28 cellular contexts compared by ENCODE assay signal in the genomic region with DNA sequence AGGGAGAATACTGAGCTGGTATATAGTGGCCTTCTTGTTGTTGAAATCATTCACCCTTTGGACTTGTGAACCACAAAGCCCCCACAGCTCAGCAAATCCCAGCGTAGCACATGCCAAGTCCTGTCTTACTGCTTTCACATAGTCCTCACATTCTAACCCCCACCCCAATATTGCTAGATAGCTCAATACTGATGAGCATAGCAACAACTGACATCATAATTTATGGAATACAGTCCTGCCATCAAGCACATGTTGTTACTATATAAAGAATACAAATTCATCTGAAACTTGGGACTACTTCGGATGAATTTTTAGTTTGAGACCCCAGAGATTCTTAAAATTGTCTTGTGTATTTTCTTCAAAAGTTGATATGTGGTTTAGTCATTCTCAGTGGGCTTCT. TPM values are rescaled to one million over a fixed set of nuclear protein-coding genes. Genes with fewer than 3 reads are reported as not detected.
DNase-seq lines count a peak whose midpoint lies in the region; ATAC-seq, FAIRE-seq and TF ChIP-seq lines count a peak whose summit lies in the region.
"Had no signal": no experiment of that assay in that cellular context is flagged by ENCODE, and none has a peak within 500 bp of the region (broad histone marks: within the 10 kb centered on the region; RNA-seq: fewer than 3 reads in every experiment).

No MANE protein-coding gene starts in this region.

- CTCF ChIA-PET in HepG2 (lab: Yijun Ruan, JAX; ENCODE audit: low intra/inter-chr PET ratio, low total read pairs) (no interaction called here), H1 (lab: Charles Lee; ENCODE audit: partially characterized antibody) (interaction anchor here (1.1 kb wide), 1 partner anchor 27 kb away, joined by 4 read pairs; no protein-coding TSS in a partner anchor)

- peaks cover 7% of the 10 kb centered on the region for H3K9me3 Mint-ChIP-seq in glutamatergic neuron (ENCODE audit: unreplicated experiment)
- H3K9me3 Mint-ChIP-seq: CD4-positive, alpha-beta T cell had no signal

- BruUV-seq in HepG2 (replicated peaks; lab: Mats Ljungman, UMichigan): no TSS peak

- H3K4me1 Mint-ChIP-seq in glutamatergic neuron (ENCODE audit: low read depth, unreplicated experiment): peaks cover 52% of the 10 kb centered on the region
- H3K4me1 Mint-ChIP-seq: CD8-positive, alpha-beta memory T cell had no signal

- H2BK12ac ChIP-seq in H1 (ENCODE audit: low read depth, low read length) (no peak overlapping the region), neuronal stem cell (ENCODE audit: low read length) (no peak overlapping the region)

- no peak for ATAC-seq in HepG2
- no peak for ATAC-seq in right lobe of liver
- no peak for ATAC-seq in body of pancreas
- ATAC-seq: A549 had no signal

- H2BK5ac ChIP-seq in H1 (ENCODE audit: low read depth, low read length): no peak overlapping the region
- no peak overlapping the region for H2BK5ac ChIP-seq in neuronal stem cell (ENCODE audit: low read length)

- no peak overlapping the region for H3K27ac ChIP-seq in HepG2 (ENCODE audit: extremely low read length, insufficient read depth, low read length)
- no peak overlapping the region for H3K27ac ChIP-seq in right lobe of liver
- H3K27ac ChIP-seq in H1 (ENCODE audit: low read depth, low read length): no peak overlapping the region
- no peak overlapping the region for H3K27ac ChIP-seq in neuronal stem cell (replicated peaks; ENCODE audit: low read length)
- no peak overlapping the region for H3K27ac ChIP-seq in body of pancreas
- H3K27ac ChIP-seq: A549; BLaER1 treated with 17β-estradiol and CSF1 and Interleukin-3, amounts not matched to agents 10 nM and 100 nM; GM23248 had no signal

- H2AFZ ChIP-seq in HepG2 (ENCODE audit: low read length) (no peak overlapping the region), H1 (ENCODE audit: low read length) (peak overlapping the region; percentile 50; the same call in 1 of the 2 replicates), neuronal stem cell (ENCODE audit: low read length) (peak overlapping the region; percentile 50)
- H2AFZ ChIP-seq: GM23248 had no signal

- H4K20me1 ChIP-seq in HepG2 (ENCODE audit: insufficient read depth, low read length) (no peaks in the 10 kb centered on the region), H1 (replicated peaks in 1 of 2; ENCODE audit: control insufficient read depth in 1 of 2, insufficient read depth in 2 of 2, low read length in 2 of 2) (no peaks in the 10 kb centered on the region)
- H4K20me1 ChIP-seq: BLaER1 treated with 17β-estradiol and CSF1 and Interleukin-3, amounts not matched to agents 10 nM and 100 nM had no signal

- H3K27ac Mint-ChIP-seq in glutamatergic neuron (ENCODE audit: unreplicated experiment): peak overlapping the region; percentile 81
- H3K27ac Mint-ChIP-seq: CD4-positive, alpha-beta T cell; CD8-positive, alpha-beta memory T cell; HFFc6 had no signal

- in situ Hi-C loops in HepG2 (cut with HindIII; ENCODE audit: extremely low pct_ligation_motif_present, low pct_unique_long_range_greater_than_20kb) (no loop called here), GM13977 (cut with MboI; ENCODE audit: low pct_unique_long_range_greater_than_20kb, low sequenced_read_pairs, unreplicated experiment) (no loop called here)

- H3K36me3 Mint-ChIP-seq in glutamatergic neuron (ENCODE audit: unreplicated experiment): no peaks in the 10 kb centered on the region
- H3K36me3 Mint-ChIP-seq: CD14-positive monocyte; CD8-positive, alpha-beta memory T cell had no signal

- H3K14ac ChIP-seq in H1 (ENCODE audit: insufficient read length) (no peak overlapping the region), neuronal stem cell (ENCODE audit: low read length) (no peak overlapping the region)

- intact Hi-C loops in HepG2 (cut with micrococcal nuclease; ENCODE audit: unreplicated experiment) (no loop called here), right lobe of liver (cut with DNase I) (no loop called here), body of pancreas (cut with DNase I) (no loop called here)

- H3K4me2 ChIP-seq in HepG2 (ENCODE audit: low read depth, low read length) (no peak overlapping the region), H1 (ENCODE audit: insufficient read depth in 1 of 2, low read depth in 2 of 2, low read length in 2 of 2) (no peak overlapping the region), neuronal stem cell (ENCODE audit: insufficient read depth, low read length, poor library complexity, severe bottlenecking) (no peak overlapping the region)
- H3K4me2 ChIP-seq: A549; BLaER1 treated with 17β-estradiol and CSF1 and Interleukin-3, amounts not matched to agents 10 nM and 100 nM had no signal

- H4K8ac ChIP-seq in H1 (ENCODE audit: extremely low read depth, insufficient read depth, low read length) (no peak overlapping the region), neuronal stem cell (ENCODE audit: low read depth, low read length) (no peak overlapping the region)

- H2BK120ac ChIP-seq in H1 (replicated peaks; ENCODE audit: low read depth, low read length): no peak overlapping the region
- H2BK120ac ChIP-seq in neuronal stem cell (ENCODE audit: low read depth, low read length): no peak overlapping the region

- TF ChIP-seq RAD21 in HepG2 (CRISPR knock-in tag; IDR thresholded peaks at IDR 0.05) (no peak), H1 (IDR thresholded peaks at IDR 0.05 in 1 of 2, conservative IDR thresholded peaks at IDR 0.05 in 1 of 2; ENCODE audit: low read depth in 2 of 2, low read length in 2 of 2) (no peak)

- no peaks in the 10 kb centered on the region for H3K79me1 ChIP-seq in H1 (ENCODE audit: low read depth, low read length)
- H3K79me1 ChIP-seq in neuronal stem cell (ENCODE audit: low read depth, low read length): no peaks in the 10 kb centered on the region

- no peak overlapping the region for H2BK20ac ChIP-seq in H1 (ENCODE audit: low read length)

- H2BK15ac ChIP-seq in H1 (ENCODE audit: low read length): no peak overlapping the region
- no peak overlapping the region for H2BK15ac ChIP-seq in neuronal stem cell (ENCODE audit: low read length)

- H3K4me3 ChIP-seq in HepG2 (replicated peaks in 1 of 3; ENCODE audit: insufficient read depth in 1 of 3, low read depth in 2 of 3, low read length in 3 of 3): no peak overlapping the region
- H3K4me3 ChIP-seq in right lobe of liver: no peak overlapping the region
- no peak overlapping the region for H3K4me3 ChIP-seq in H1 (ENCODE audit: extremely low read depth in 1 of 4, insufficient read depth in 2 of 4, low read depth in 3 of 4, low read length in 4 of 4)
- no peak overlapping the region for H3K4me3 ChIP-seq in neuronal stem cell (ENCODE audit: low read length in 2 of 2)
- no peak overlapping the region for H3K4me3 ChIP-seq in body of pancreas
- H3K4me3 ChIP-seq: A549; BLaER1 treated with 17β-estradiol and CSF1 and Interleukin-3, amounts not matched to agents 10 nM and 100 nM; GM23248; HAP-1 had no signal

- peak overlapping the region; percentile 67 for H3K4me3 Mint-ChIP-seq in glutamatergic neuron (ENCODE audit: unreplicated experiment)
- H3K4me3 Mint-ChIP-seq: CD14-positive monocyte; CD4-positive, alpha-beta T cell; CD8-positive, alpha-beta memory T cell; HFFc6 had no signal

- TF ChIP-seq EP300 in HepG2 (IDR thresholded peaks at IDR 0.05; ENCODE audit: low read depth in 2 of 2, low read length in 2 of 2) (no peak), HepG2 (CRISPR knock-in tag; IDR thresholded peaks at IDR 0.05; ENCODE audit: borderline replicate concordance) (no peak), H1 (IDR thresholded peaks at IDR 0.05; ENCODE audit: borderline replicate concordance in 1 of 2, low read depth in 2 of 2, low read length in 2 of 2) (no peak)

- H3K36me3 ChIP-seq in HepG2 (replicated peaks in 1 of 2; ENCODE audit: control insufficient read depth in 1 of 2, insufficient read depth in 2 of 2, low read length in 2 of 2): no peaks in the 10 kb centered on the region
- no peaks in the 10 kb centered on the region for H3K36me3 ChIP-seq in right lobe of liver
- H3K36me3 ChIP-seq in H1 (ENCODE audit: control insufficient read depth in 2 of 4, insufficient read depth in 4 of 4, low read length in 3 of 4): no peaks in the 10 kb centered on the region
- no peaks in the 10 kb centered on the region for H3K36me3 ChIP-seq in neuronal stem cell (replicated peaks in 1 of 2; ENCODE audit: control insufficient read depth in 2 of 2, insufficient read depth in 2 of 2, low read length in 2 of 2)
- no peaks in the 10 kb centered on the region for H3K36me3 ChIP-seq in body of pancreas (replicated peaks in 1 of 2; ENCODE audit: insufficient read depth in 1 of 2, low read depth in 2 of 2)
- H3K36me3 ChIP-seq: BE2C; BLaER1 treated with 17β-estradiol and CSF1 and Interleukin-3, amounts not matched to agents 10 nM and 100 nM; HAP-1 had no signal

- H4K91ac ChIP-seq in H1 (replicated peaks; ENCODE audit: insufficient read length, low read length) (no peak overlapping the region), neuronal stem cell (ENCODE audit: low read depth, low read length, poor library complexity) (no peak overlapping the region)

- POLR2A ChIA-PET in HepG2 (lab: Yijun Ruan, JAX) (no interaction called here), H1 (lab: Charles Lee; ENCODE audit: partially characterized antibody) (no interaction called here)

- H3K4me1 ChIP-seq in HepG2 (ENCODE audit: insufficient read depth, low read length) (no peaks in the 10 kb centered on the region), right lobe of liver (no peaks in the 10 kb centered on the region), H1 (replicated peaks in 1 of 4; ENCODE audit: control insufficient read depth in 3 of 4, insufficient read depth in 4 of 4, low read length in 3 of 4) (no peaks in the 10 kb centered on the region), neuronal stem cell (ENCODE audit: control insufficient read depth in 2 of 2, insufficient read depth in 1 of 2, low read depth in 1 of 2, low read length in 2 of 2) (peaks cover 4 to 21% of the 10 kb centered on the region in 2 donors), body of pancreas (no peaks in the 10 kb centered on the region)
- H3K4me1 ChIP-seq: A549; BLaER1 treated with 17β-estradiol and CSF1 and Interleukin-3, amounts not matched to agents 10 nM and 100 nM had no signal

- FAIRE-seq in HepG2 (lab: Jason Lieb, UNC) (no peak), H1 (lab: Jason Lieb, UNC) (no peak)
- FAIRE-seq: A549, G401.6, GM12892, GM19239, H54 had no signal

- no peaks in the 10 kb centered on the region for H3K23me2 ChIP-seq in H1 (ENCODE audit: low read depth, low read length)

- H3K9ac ChIP-seq in HepG2 (ENCODE audit: insufficient read depth, low read depth, low read length): no peak overlapping the region
- H3K9ac ChIP-seq in H1 (replicated peaks in 1 of 4; ENCODE audit: extremely low read depth in 1 of 4, low read depth in 3 of 4, low read length in 3 of 4): no peak overlapping the region
- no peak overlapping the region for H3K9ac ChIP-seq in neuronal stem cell (ENCODE audit: low read depth, low read length, poor library complexity)
- H3K9ac ChIP-seq: BLaER1 treated with 17β-estradiol and CSF1 and Interleukin-3, amounts not matched to agents 10 nM and 100 nM; GM23248 had no signal

- WGBS in HepG2 (ENCODE audit: low lambda C conversion rate): 20% methylated on average over 2 of the region's 2 CpGs
- WGBS in right lobe of liver (ENCODE audit: insufficient coverage, low coverage, low lambda C conversion rate, missing lambda C conversion rate): 25% methylated on average over 2 of the region's 2 CpGs
- WGBS in H1 (ENCODE audit: extremely low coverage in 1 of 2, insufficient coverage in 1 of 2, insufficient read length in 1 of 2, insufficient replicate concordance in 2 of 2, low coverage in 1 of 2, low lambda C conversion rate in 2 of 2, missing lambda C conversion rate in 1 of 2), 2 experiments: 100% methylated on average over 2 of the region's 2 CpGs; no CpG with 5 or more reads in 1 of the 2 experiments
- no CpG with 5 or more reads among the region's 2 CpGs for WGBS in neuronal stem cell (ENCODE audit: extremely low coverage in 2 of 2, insufficient read length in 2 of 2, insufficient replicate concordance in 1 of 2), 2 donors
- 68 to 72% methylated on average over 2 of the region's 2 CpGs for WGBS in body of pancreas, 2 donors

- TF ChIP-seq POLR2A in HepG2 (IDR thresholded peaks at IDR 0.05; ENCODE audit: insufficient read depth in 1 of 2, low read depth in 2 of 2, low read length in 2 of 2): no peak
- no peak for TF ChIP-seq POLR2A in right lobe of liver (IDR thresholded peaks at IDR 0.05)
- TF ChIP-seq POLR2A in H1 (IDR thresholded peaks at IDR 0.05; ENCODE audit: control extremely low read depth in 1 of 2, low read depth in 2 of 2, low read length in 2 of 2): no peak
- TF ChIP-seq POLR2A in body of pancreas (IDR thresholded peaks at IDR 0.05): no peak

- H3K9me3 ChIP-seq in HepG2 (ENCODE audit: low read length) (no peaks in the 10 kb centered on the region), right lobe of liver (no peaks in the 10 kb centered on the region), H1 (ENCODE audit: insufficient read depth in 2 of 2, low read depth in 1 of 2, low read length in 1 of 2) (no peaks in the 10 kb centered on the region), neuronal stem cell (replicated peaks in 1 of 2; ENCODE audit: control insufficient read depth in 2 of 2, insufficient read depth in 1 of 2, low read depth in 1 of 2, low read length in 2 of 2) (no peaks in the 10 kb centered on the region), body of pancreas (no peaks in the 10 kb centered on the region)
- H3K9me3 ChIP-seq: A549; BE2C; BLaER1 treated with 17β-estradiol and CSF1 and Interleukin-3, amounts not matched to agents 10 nM and 100 nM; HAP-1 had no signal

- H3K27me3 Mint-ChIP-seq in glutamatergic neuron (ENCODE audit: unreplicated experiment): peaks cover 1% of the 10 kb centered on the region
- H3K27me3 Mint-ChIP-seq: CD4-positive, alpha-beta T cell; CD8-positive, alpha-beta memory T cell had no signal

- no peak overlapping the region for H2AK5ac ChIP-seq in H1 (ENCODE audit: low read depth, low read length)
- no peak overlapping the region for H2AK5ac ChIP-seq in neuronal stem cell (ENCODE audit: low read depth, low read length)

- TF ChIP-seq CTCF in HepG2 (CRISPR knock-in tag; IDR thresholded peaks at IDR 0.05) (no peak), right lobe of liver (IDR thresholded peaks at IDR 0.05) (no peak), H1 (IDR thresholded peaks at IDR 0.05; ENCODE audit: control extremely low read depth in 1 of 3, insufficient read depth in 1 of 3, low read depth in 1 of 3, low read length in 3 of 3) (no peak), glutamatergic neuron (IDR thresholded peaks at IDR 0.05; ENCODE audit: partially characterized antibody, unreplicated experiment) (no peak), GM13977 (IDR thresholded peaks at IDR 0.05; ENCODE audit: extremely low read depth, insufficient read depth, missing control alignments) (no peak), body of pancreas (IDR thresholded peaks at IDR 0.05) (no peak)

- DNase-seq in HepG2 (ENCODE audit: low spot score) (no peak), right lobe of liver (no peak), H1 (ENCODE audit: low read depth in 1 of 2, low spot score in 2 of 2) (no peak), glutamatergic neuron (no peak), neuronal stem cell (ENCODE audit: low spot score) (no peak), GM13977 (ENCODE audit: low spot score) (no peak), body of pancreas (no peak), T-helper 2 cell (no peak)
- DNase-seq: 8988T; ACHN; AML-193; Calu3; CD4-positive, alpha-beta T cell; CD8-positive, alpha-beta memory T cell; COR-L47; DMS153; DND-41; GM23248; HFFc6 had no signal

- H3K56ac ChIP-seq in H1 (replicated peaks; ENCODE audit: insufficient read length, low read depth, low read length): no peak overlapping the region

- no peak overlapping the region for H3K18ac ChIP-seq in H1 (ENCODE audit: extremely low read depth, low read length)
- H3K18ac ChIP-seq in neuronal stem cell (ENCODE audit: low read length): no peak overlapping the region

- H3K79me2 ChIP-seq in HepG2 (ENCODE audit: insufficient read depth, low read length): no peaks in the 10 kb centered on the region
- H3K79me2 ChIP-seq in H1 (ENCODE audit: control insufficient read depth in 1 of 2, insufficient read depth in 2 of 2, low read length in 2 of 2): no peaks in the 10 kb centered on the region

- H3K27me3 ChIP-seq in HepG2 (ENCODE audit: control insufficient read depth in 1 of 2, insufficient read depth in 2 of 2, low read length in 2 of 2) (no peaks in the 10 kb centered on the region), right lobe of liver (no peaks in the 10 kb centered on the region), H1 (replicated peaks in 1 of 4; ENCODE audit: control insufficient read depth in 3 of 4, extremely low read depth in 1 of 4, insufficient read depth in 3 of 4, low read length in 3 of 4) (no peaks in the 10 kb centered on the region), neuronal stem cell (ENCODE audit: control insufficient read depth in 3 of 3, insufficient read depth in 3 of 3, low read depth in 1 of 3, low read length in 3 of 3) (no peaks in the 10 kb centered on the region), body of pancreas (no peaks in the 10 kb centered on the region)
- H3K27me3 ChIP-seq: BE2C; BLaER1 treated with 17β-estradiol and CSF1 and Interleukin-3, amounts not matched to agents 10 nM and 100 nM had no signal

- no peak overlapping the region for H3K4ac ChIP-seq in H1 (replicated peaks; ENCODE audit: insufficient read length, low read depth, low read length)
- no peak overlapping the region for H3K4ac ChIP-seq in neuronal stem cell (ENCODE audit: low read length)

- no peak overlapping the region for H3K23ac ChIP-seq in H1 (ENCODE audit: insufficient read length)
- H3K23ac ChIP-seq in neuronal stem cell (ENCODE audit: low read depth, low read length, poor library complexity): no peak overlapping the region

- H4K5ac ChIP-seq in H1 (ENCODE audit: insufficient read length, low read depth, low read length): no peak overlapping the region

RNA-seq across cellular contexts. Expression of a gene that starts 15.5 kb away (rescaled TPM):
- total RNA-seq in HepG2 (2016; rRNA removed; fragmentation: Illumina TruSeq; extraction: Trizol): not detected in 2 replicates
- total RNA-seq in HepG2 (2016; cell fraction: cytosol; rRNA removed; fragmentation: Illumina TruSeq; extraction: Trizol; ENCODE audit: low read depth): not detected in 2 replicates
- total RNA-seq in HepG2 (2016; cell fraction: insoluble cytoplasmic fraction; rRNA removed; fragmentation: Illumina TruSeq; extraction: Trizol): not detected in 2 replicates
- total RNA-seq in HepG2 (2016; cell fraction: membrane; rRNA removed; fragmentation: Illumina TruSeq; extraction: Trizol): not detected in 2 replicates
- not detected in 2 replicates for total RNA-seq in HepG2 (2016; cell fraction: nucleus; rRNA removed; fragmentation: Illumina TruSeq; extraction: Trizol)
- polyA plus RNA-seq in HepG2 (2011; rRNA removed): not detected in 2 replicates
- polyA plus RNA-seq in HepG2 (2011; cell fraction: cytosol; rRNA removed): not detected in 2 replicates
- not detected in 2 replicates for polyA plus RNA-seq in HepG2 (2011; cell fraction: nucleus; rRNA removed)
- polyA plus RNA-seq in HepG2 (2012): not detected in 2 replicates
- not detected in 2 replicates for polyA plus RNA-seq in HepG2 (2016; cell fraction: cytosol; fragmentation: Illumina TruSeq; extraction: Trizol; ENCODE audit: low read depth)
- not detected in 2 replicates for polyA plus RNA-seq in HepG2 (2016; cell fraction: insoluble cytoplasmic fraction; fragmentation: Illumina TruSeq; extraction: Trizol; ENCODE audit: low read depth)
- not detected in 2 replicates for polyA plus RNA-seq in HepG2 (2016; cell fraction: membrane; fragmentation: Illumina TruSeq; extraction: Trizol; ENCODE audit: low read depth)
- not detected in 2 replicates for polyA plus RNA-seq in HepG2 (2016; cell fraction: nucleus; fragmentation: Illumina TruSeq; extraction: Trizol; ENCODE audit: insufficient read depth, low read depth)
- not detected in 2 replicates for polyA minus RNA-seq in HepG2 (2011; rRNA and poly(A)+ RNA removed; ENCODE audit: low replicate concordance)
- not detected in 2 replicates for polyA minus RNA-seq in HepG2 (2011; cell fraction: cytosol; rRNA and poly(A)+ RNA removed)
- not detected in 2 replicates for polyA minus RNA-seq in HepG2 (2011; cell fraction: nucleus; rRNA and poly(A)+ RNA removed)
- total RNA-seq in right lobe of liver: 1 to 10 TPM in 2 of 6 experiments, under 1 TPM in 4; 0.80 to 1.5 (median 0.94) TPM
- 0.57 and 0.67 TPM in 2 replicates for total RNA-seq in H1 (2021; fragmentation: NEBNext Ultra II Directional; extraction: Animal tissue kit (Norgen Biotek cat#: 25700))
- polyA plus RNA-seq in H1 (2011; rRNA removed): 0.12 and 0.27 TPM in 2 replicates
- polyA plus RNA-seq in H1 (2011; cell fraction: cytosol; rRNA removed): 0.19 TPM
- polyA plus RNA-seq in H1 (2011; cell fraction: nucleus; rRNA removed): 0.30 TPM
- 0.19 to 0.47 TPM (median 0.33 TPM) in 4 replicates for polyA plus RNA-seq in H1 (2012, experiment 1 of 2)
- polyA plus RNA-seq in H1 (2012, experiment 2 of 2): 0.10 TPM
- polyA plus RNA-seq in H1 (2013, experiment 1 of 2): 0.41 TPM
- polyA plus RNA-seq in H1 (2013, experiment 2 of 2): 0.24 TPM
- 0.37 and 0.69 TPM in 2 replicates for polyA minus RNA-seq in H1 (2011; rRNA and poly(A)+ RNA removed)
- polyA minus RNA-seq in H1 (2011; cell fraction: cytosol; rRNA and poly(A)+ RNA removed): not detected
- polyA minus RNA-seq in H1 (2011; cell fraction: nucleus; rRNA and poly(A)+ RNA removed): 1.4 TPM
- total RNA-seq in glutamatergic neuron (ENCODE audit: unreplicated experiment): 110 TPM
- polyA plus RNA-seq in neuronal stem cell (2013, experiment 1 of 2): 17.9 TPM
- 19.5 TPM for polyA plus RNA-seq in neuronal stem cell (2013, experiment 2 of 2)
- total RNA-seq in body of pancreas: 1 to 10 TPM; 2.9 to 3.3 TPM
- total RNA-seq: CD8-positive, alpha-beta memory T cell; GM23248; HFFc6 had no signal
- polyA plus RNA-seq: A549; CD8-positive, alpha-beta memory T cell; GM23248 had no signal

Comparison
In these comparisons a context has a peak if more than half of its experiments do, and no peak if none do; other contexts are left out.
1. RNA of a gene that starts 15.5 kb away (total RNA-seq): 110 TPM in glutamatergic neuron (single experiment); 2.9 to 3.3 TPM in body of pancreas, 0.80 to 1.5 TPM in right lobe of liver, 0.57 to 0.67 TPM in H1 and not detected in HepG2; every median in the first group is over 10 times any median in the second.